In the genomic region with DNA sequence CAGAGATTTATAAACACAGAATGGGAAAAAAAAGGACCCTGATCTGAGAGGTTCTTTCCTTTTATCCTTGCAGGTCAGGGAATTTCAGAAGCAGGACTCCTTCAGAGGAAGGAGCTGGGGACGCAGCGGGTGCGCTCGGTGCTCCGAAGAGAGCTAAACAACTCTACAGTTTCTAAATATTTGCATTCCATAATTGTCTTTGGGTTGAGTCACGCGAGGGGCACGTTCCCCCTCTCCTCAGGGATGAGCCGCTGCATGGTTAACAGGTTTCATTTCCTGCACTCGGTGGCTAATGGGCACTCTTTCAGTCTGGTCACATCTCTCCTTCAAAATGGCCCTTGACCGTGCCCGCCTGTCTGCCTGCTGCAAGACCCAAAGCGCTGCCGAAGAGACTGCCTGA, we compare ENCODE assay signal across 14 cellular contexts.
"Had no signal": no experiment of that assay in that cellular context is flagged by ENCODE, and none has a peak within 500 bp of the region (broad histone marks: within the 10 kb centered on the region; RNA-seq: fewer than 3 reads in every experiment).

No MANE protein-coding gene starts in this region.

- H3K36me3 Mint-ChIP-seq: memory B cell had no signal

- H3K9me3 Mint-ChIP-seq: memory B cell had no signal

- H3K9me3 ChIP-seq: psoas muscle, suprapubic skin had no signal

- H3K4me3 Mint-ChIP-seq: activated T-helper 1 cell treated with anti-CD3 and anti-CD28 coated beads, Interleukin-12 subunit alpha, Interleukin-12 subunit beta, Interleukin-2, Interleukin-4 antibody, amounts not matched to agents 30 ng/mL and 10 ng/mL and 1 ng/mL, durations not matched to agents 14 hours and 24 hours and 36 hours; memory B cell had no signal

- H3K27ac ChIP-seq: dorsolateral prefrontal cortex, psoas muscle, suprapubic skin had no signal

- H3K27me3 ChIP-seq: dorsolateral prefrontal cortex, suprapubic skin had no signal

- ATAC-seq: esophagus mucosa, left lobe of liver, psoas muscle, sciatic nerve had no signal

- H3K27ac Mint-ChIP-seq: activated T-helper 1 cell treated with anti-CD3 and anti-CD28 coated beads, Interleukin-12 subunit alpha, Interleukin-12 subunit beta, Interleukin-2, Interleukin-4 antibody, amounts not matched to agents 30 ng/mL and 10 ng/mL and 1 ng/mL, durations not matched to agents 14 hours and 24 hours and 36 hours; memory B cell had no signal

- H3K36me3 ChIP-seq: suprapubic skin had no signal

- H3K4me3 ChIP-seq: dorsolateral prefrontal cortex, psoas muscle, suprapubic skin had no signal

- DNase-seq: activated CD4-positive, alpha-beta T cell treated with anti-CD3 and anti-CD28 coated beads for 48 hours; activated naive CD4-positive, alpha-beta T cell; aorta; dorsolateral prefrontal cortex; glutamatergic neuron; psoas muscle; stimulated activated CD4-positive, alpha-beta T cell treated with anti-CD3 and anti-CD28 coated beads, Interleukin-2, amount 100 ng/mL, for 24 hours; stimulated activated naive CD4-positive, alpha-beta T cell treated with Interleukin-2 at 50 U/mL for 16 hours had no signal
